In genomic region chr4:82437285-82438005, GRCh38 we compare ENCODE assay signal across 1 cellular context.
TF ChIP-seq lines count a peak whose summit lies in the region.

No MANE protein-coding gene starts in this region.

TF ChIP-seq in IMR-90, 13 proteins besides CTCF, POLR2A, EP300 and RAD21:
- no peak for TF ChIP-seq CEBPB (IDR thresholded peaks at IDR 0.05; ENCODE audit: low read depth, low read length)
- no peak for TF ChIP-seq MAZ (IDR thresholded peaks at IDR 0.05; ENCODE audit: borderline replicate concordance, low read depth, low read length)
